In genomic region chr1:23193391-23194118, GRCh38 we compare ENCODE assay signal across 33 cellular contexts. TPM values are rescaled to one million over a fixed set of nuclear protein-coding genes. Genes with fewer than 3 reads are reported as not detected.
A peak's percentile ranks its signal among the peaks of the same experiment; 100 is the strongest.
DNase-seq lines count a peak whose midpoint lies in the region; ATAC-seq, FAIRE-seq and TF ChIP-seq lines count a peak whose summit lies in the region.
"Had no signal": no experiment of that assay in that cellular context is flagged by ENCODE, and none has a peak within 500 bp of the region (broad histone marks: within the 10 kb centered on the region; RNA-seq: fewer than 3 reads in every experiment).

No MANE protein-coding gene starts in this region.

- H3F3A ChIP-seq in neural progenitor cell (ENCODE audit: low read depth), result no peaks in the 10 kb centered on the region

- H2AFZ ChIP-seq in ACC112 (ENCODE audit: low read length, unreplicated experiment) (no peak overlapping the region), K562 (ENCODE audit: low read depth, low read length) (no peak overlapping the region), neural progenitor cell (replicated peaks) (no peak overlapping the region), OCI-LY7 (ENCODE audit: low read length) (no peak overlapping the region)

- H3K9me3 Mint-ChIP-seq in neural progenitor cell, result peaks cover 2% of the 10 kb centered on the region
- H3K9me3 Mint-ChIP-seq: activated CD4-positive, alpha-beta memory T cell treated with anti-CD3 and anti-CD28 coated beads for 36 hours; activated naive CD8-positive, alpha-beta T cell treated with anti-CD3 and anti-CD28 coated beads for 36 hours; activated T-helper 2 cell treated with anti-CD3 and anti-CD28 coated beads, Interferon-gamma antibody, Interleukin-2, Interleukin-4, amounts not matched to agents 10 μg/mL and 5 μg/mL and 100 μg/mL, durations not matched to agents 14 hours and 24 hours and 36 hours; memory B cell had no signal

- no peak for TF ChIP-seq CTCF in K562 (IDR thresholded peaks at IDR 0.05 in 2 of 3, conservative IDR thresholded peaks at IDR 0.05 in 1 of 3; ENCODE audit: insufficient read depth in 2 of 3, low read depth in 1 of 3, low read length in 3 of 3)
- TF ChIP-seq CTCF in neural progenitor cell (IDR thresholded peaks at IDR 0.05), result no peak
- no peak for TF ChIP-seq CTCF in OCI-LY7 (conservative IDR thresholded peaks at IDR 0.05; ENCODE audit: low read length)

- H3K4me3 Mint-ChIP-seq in neural progenitor cell, result no peak overlapping the region
- H3K4me3 Mint-ChIP-seq: activated CD4-positive, alpha-beta memory T cell treated with anti-CD3 and anti-CD28 coated beads for 36 hours; activated naive CD8-positive, alpha-beta T cell treated with anti-CD3 and anti-CD28 coated beads for 36 hours; memory B cell had no signal

- no peaks in the 10 kb centered on the region for H3K9me1 ChIP-seq in K562 (ENCODE audit: control insufficient read depth, insufficient read depth, low read length)

- no peak overlapping the region for H3K4me2 ChIP-seq in K562 (ENCODE audit: insufficient read depth, low read length)
- no peak overlapping the region for H3K4me2 ChIP-seq in neural progenitor cell
- no peak overlapping the region for H3K4me2 ChIP-seq in OCI-LY7 (ENCODE audit: low read length)

- TF ChIP-seq RAD21 in K562 (CRISPR knock-in tag; conservative IDR thresholded peaks at IDR 0.05 in 1 of 2, IDR thresholded peaks at IDR 0.05 in 1 of 2), result no peak

- peak overlapping the region; percentile 44 for H3K27ac Mint-ChIP-seq in neural progenitor cell
- H3K27ac Mint-ChIP-seq: activated CD4-positive, alpha-beta memory T cell treated with anti-CD3 and anti-CD28 coated beads for 36 hours; activated naive CD8-positive, alpha-beta T cell treated with anti-CD3 and anti-CD28 coated beads for 36 hours; activated T-helper 2 cell treated with anti-CD3 and anti-CD28 coated beads, Interferon-gamma antibody, Interleukin-2, Interleukin-4, amounts not matched to agents 10 μg/mL and 5 μg/mL and 100 μg/mL, durations not matched to agents 14 hours and 24 hours and 36 hours; memory B cell had no signal

- WGBS in K562 (ENCODE audit: insufficient coverage, low coverage, missing lambda C conversion rate), result 6% methylated on average over 27 of the region's 27 CpGs

- H3K36me3 Mint-ChIP-seq in neural progenitor cell, result peaks cover 3% of the 10 kb centered on the region
- H3K36me3 Mint-ChIP-seq: activated CD4-positive, alpha-beta memory T cell treated with anti-CD3 and anti-CD28 coated beads for 36 hours; activated naive CD8-positive, alpha-beta T cell treated with anti-CD3 and anti-CD28 coated beads for 36 hours; memory B cell had no signal

- no peak for ATAC-seq in K562
- ATAC-seq: activated CD4-positive, CD25-positive, alpha-beta regulatory T cell treated with anti-CD3 and anti-CD28 coated beads, Interleukin-2, amount 50 U/mL, for 24 hours; gastroesophageal sphincter; left colon had no signal

- DNase-seq in HT1080 (ENCODE audit: low read depth) (peak; percentile 93), K562 (ENCODE audit: extremely low read depth in 1 of 4, low spot score in 3 of 4) (no peak), neural progenitor cell (ENCODE audit: low spot score) (no peak), OCI-LY7 (ENCODE audit: low spot score) (no peak), NCI-H226 (no peak), NCI-H1092 (lab: John Stamatoyannopoulos, UW) (no peak)
- no peak for DNase-seq in activated effector memory CD4-positive, alpha-beta T cell treated with anti-CD3 and anti-CD28 coated beads, Interleukin-2, amount 50 U/mL, for 16 hours
- DNase-seq: activated CD4-positive, alpha-beta memory T cell treated with anti-CD3 and anti-CD28 coated beads for 36 hours; activated CD8-positive, alpha-beta memory T cell treated with anti-CD3 and anti-CD28 coated beads, Interleukin-2, amount 50 U/mL, for 48 hours; activated naive CD8-positive, alpha-beta T cell treated with anti-CD3 and anti-CD28 coated beads for 36 hours; caudate nucleus; DND-41; esophagus squamous epithelium; hippocampal formation; left colon; NCI-H187 treated with DMSO at 0.1 percent for 48 hours; NCI-H526; NK-92 treated with Interleukin-12 subunit alpha and Interleukin-12 subunit beta, amount 100 ng/mL, for 24 hours; Peyer's patch; small intestine; stimulated activated CD4-positive, alpha-beta T cell treated with anti-CD3 and anti-CD28 coated beads, Interleukin-1b, Interleukin-23, amount 100 ng/mL, for 48 hours; stimulated activated CD8-positive, alpha-beta memory T cell treated with anti-CD3 and anti-CD28 coated beads, Interleukin-4, amount 100 ng/mL, for 48 hours; transverse colon had no signal

- H3K9me2 ChIP-seq in OCI-LY7 (ENCODE audit: insufficient read depth, low read length), result no peaks in the 10 kb centered on the region

- H3K4me1 ChIP-seq in ACC112 (ENCODE audit: control insufficient read depth, insufficient read depth, low read length, unreplicated experiment) (peaks cover 46% of the 10 kb centered on the region), K562 (replicated peaks in 1 of 2; ENCODE audit: control insufficient read depth in 2 of 2, insufficient read depth in 2 of 2, low read length in 2 of 2) (peaks cover 0 to 4% of the 10 kb centered on the region in 2 experiments; a peak in 2 of 5 replicates), neural progenitor cell (no peaks in the 10 kb centered on the region), OCI-LY7 (ENCODE audit: insufficient read depth, low read length, poor library complexity, severe bottlenecking) (no peaks in the 10 kb centered on the region)
- H3K4me1 ChIP-seq: esophagus squamous epithelium, gastroesophageal sphincter had no signal

- 0 out of 4 replicates have a peak overlapping the region, but pooled peaks of 1 of the 2 experiments have one; percentile 2 for H3K9ac ChIP-seq in K562 (ENCODE audit: insufficient read depth in 1 of 2, low read depth in 2 of 2, low read length in 2 of 2)
- no peak overlapping the region for H3K9ac ChIP-seq in neural progenitor cell

- POLR2A ChIA-PET in K562 (lab: Yijun Ruan, JAX) (interaction anchor here (0.9 kb wide), 2 partner anchors 10 to 12 kb away, joined by 3 to 4 read pairs; no protein-coding TSS in a partner anchor), OCI-LY7 (lab: Charles Lee) (interaction anchor here (0.6 kb wide), 1 partner anchor 119 kb away, joined by 3 read pairs; no protein-coding TSS in a partner anchor)

- H3K27me3 Mint-ChIP-seq in neural progenitor cell (ENCODE audit: insufficient read depth, low read depth), result peaks cover 5% of the 10 kb centered on the region

- H4K20me1 ChIP-seq in K562 (replicated peaks; ENCODE audit: control insufficient read depth, insufficient read depth, low read length) (no peaks in the 10 kb centered on the region), neural progenitor cell (ENCODE audit: low read depth) (no peaks in the 10 kb centered on the region), OCI-LY7 (ENCODE audit: insufficient read depth, low read length) (no peaks in the 10 kb centered on the region)

- CTCF ChIA-PET in K562 (lab: Yijun Ruan, JAX; ENCODE audit: low intra/inter-chr PET ratio), result no interaction called here
- CTCF ChIA-PET in OCI-LY7 (lab: Charles Lee; ENCODE audit: unreplicated experiment), result no interaction called here

- H3K4me1 Mint-ChIP-seq in neural progenitor cell, result peaks cover 13% of the 10 kb centered on the region
- H3K4me1 Mint-ChIP-seq: activated naive CD8-positive, alpha-beta T cell treated with anti-CD3 and anti-CD28 coated beads for 36 hours had no signal

- H3K36me3 ChIP-seq in ACC112 (ENCODE audit: insufficient read depth, low read length) (no peaks in the 10 kb centered on the region), K562 (ENCODE audit: control insufficient read depth, insufficient read depth, low read length) (no peaks in the 10 kb centered on the region), neural progenitor cell (no peaks in the 10 kb centered on the region), OCI-LY7 (ENCODE audit: insufficient read depth, low read length) (no peaks in the 10 kb centered on the region)
- H3K36me3 ChIP-seq: esophagus squamous epithelium, gastroesophageal sphincter, Peyer's patch, transverse colon had no signal

- BruUV-seq in K562 (replicated peaks; lab: Mats Ljungman, UMichigan), result no TSS peak
- no TSS peak for BruUV-seq in OCI-LY7 (replicated peaks; lab: Mats Ljungman, UMichigan)

- peak overlapping the region; percentile 99 for H3K27ac ChIP-seq in ACC112 (ENCODE audit: low read depth, low read length)
- no peak overlapping the region for H3K27ac ChIP-seq in K562 (ENCODE audit: extremely low read depth, low read depth, low read length)
- no peak overlapping the region for H3K27ac ChIP-seq in neural progenitor cell
- H3K27ac ChIP-seq in OCI-LY7 (ENCODE audit: low read depth, low read length, poor library complexity, severe bottlenecking), result no peak overlapping the region
- H3K27ac ChIP-seq: C4-2B, esophagus squamous epithelium, gastroesophageal sphincter, Peyer's patch, transverse colon had no signal

- no peak overlapping the region for H3K4me3 ChIP-seq in ACC112 (ENCODE audit: low read depth, low read length)
- no peak overlapping the region for H3K4me3 ChIP-seq in K562
- no peak overlapping the region for H3K4me3 ChIP-seq in neural progenitor cell
- H3K4me3 ChIP-seq in OCI-LY7 (ENCODE audit: low read depth, low read length, poor library complexity, severe bottlenecking), result no peak overlapping the region
- H3K4me3 ChIP-seq: esophagus squamous epithelium, gastroesophageal sphincter, Peyer's patch, transverse colon had no signal

- intact Hi-C loops in K562 (cut with micrococcal nuclease), result no loop called here
- intact Hi-C loops in OCI-LY7 (cut with micrococcal nuclease; ENCODE audit: unreplicated experiment), result no loop called here

- FAIRE-seq in K562 (lab: Jason Lieb, UNC), result no peak
- FAIRE-seq: GM18507, small intestine had no signal

- TF ChIP-seq POLR2A in K562 (conservative IDR thresholded peaks at IDR 0.05), result no peak

- H3K27me3 ChIP-seq in ACC112 (ENCODE audit: insufficient read depth, low read length), result no peaks in the 10 kb centered on the region
- H3K27me3 ChIP-seq in K562 (ENCODE audit: control insufficient read depth in 2 of 2, insufficient read depth in 2 of 2, low read length in 2 of 2), result peaks cover 41 to 56% of the 10 kb centered on the region in 2 experiments
- H3K27me3 ChIP-seq in neural progenitor cell, result no peaks in the 10 kb centered on the region
- H3K27me3 ChIP-seq: Peyer's patch, transverse colon had no signal

- TF ChIP-seq EP300 in K562 (IDR thresholded peaks at IDR 0.05; ENCODE audit: low read length), result no peak

- H3K9me3 ChIP-seq in K562 (replicated peaks; ENCODE audit: control insufficient read depth, insufficient read depth, low read depth, low read length) (no peaks in the 10 kb centered on the region), neural progenitor cell (ENCODE audit: low read depth) (no peaks in the 10 kb centered on the region), OCI-LY7 (ENCODE audit: low read length) (no peaks in the 10 kb centered on the region)
- H3K9me3 ChIP-seq: esophagus squamous epithelium, gastroesophageal sphincter, Peyer's patch, transverse colon had no signal

- in situ Hi-C loops in K562 (cut with MboI), result no loop called here

- H3K79me2 ChIP-seq in ACC112 (ENCODE audit: control insufficient read depth, insufficient read depth, low read length, unreplicated experiment) (no peaks in the 10 kb centered on the region), K562 (ENCODE audit: control insufficient read depth, insufficient read depth, low read length) (no peaks in the 10 kb centered on the region), neural progenitor cell (ENCODE audit: low read depth) (no peaks in the 10 kb centered on the region), OCI-LY7 (ENCODE audit: insufficient read depth, low read depth, low read length) (no peaks in the 10 kb centered on the region)

RNA-seq across cellular contexts. Expression of gene HTR1D, which starts 23.7 kb away (rescaled TPM):
- 5.3 and 9.1 TPM in 2 replicates for total RNA-seq in HT1080 (2014; rRNA removed; shearing (Covaris generic))
- 21.9 and 22.1 TPM in 2 replicates for polyA plus RNA-seq in HT1080 (2015; cell fraction: cytosol; rRNA removed)
- 19.4 and 21.2 TPM in 2 replicates for polyA plus RNA-seq in HT1080 (2015; cell fraction: nucleus; rRNA removed)
- total RNA-seq in K562 (2011; cell fraction: chromatin; rRNA removed; ENCODE audit: low replicate concordance), result 0.25 TPM in 1 of 2 replicates, not detected in the other
- 0.17 TPM in 1 of 2 replicates, not detected in the other for total RNA-seq in K562 (2011; cell fraction: nucleolus; rRNA removed)
- total RNA-seq in K562 (2011; cell fraction: nucleoplasm; rRNA removed), result 0.22 and 0.23 TPM in 2 replicates
- not detected in 2 replicates for total RNA-seq in K562 (2014; rRNA removed)
- not detected in 2 replicates for total RNA-seq in K562 (2014; rRNA removed; fragmentation: Illumina TruSeq; extraction: Trizol)
- not detected in 2 replicates for total RNA-seq in K562 (2015; rRNA removed; fragmentation: Illumina TruSeq; extraction: Trizol)
- total RNA-seq in K562 (2021), result 0.04 TPM in 1 of 2 replicates, not detected in the other
- polyA plus RNA-seq in K562 (2011; rRNA removed), result 0.04 and 0.08 TPM in 2 replicates
- 0.04 and 0.13 TPM in 2 replicates for polyA plus RNA-seq in K562 (2011; cell fraction: cytosol; rRNA removed)
- polyA plus RNA-seq in K562 (2011; cell fraction: nucleus; rRNA removed), result 0.07 and 0.11 TPM in 2 replicates
- polyA plus RNA-seq in K562 (2012), result 0.03 and 0.07 TPM in 2 replicates
- 0.09 TPM in 1 of 2 replicates, not detected in the other for polyA plus RNA-seq in K562 (2014; fragmentation: Illumina TruSeq; extraction: Trizol)
- under 1 TPM in 1 of 2 experiments, not detected in 1; 0.03 TPM for polyA plus RNA-seq in K562 (2014; fragmentation: Nextera tagmentation; extraction: Ambion mirVana)
- 0.08 and 0.09 TPM in 2 replicates for polyA plus RNA-seq in K562 (2014; rRNA removed)
- not detected in 2 replicates for polyA minus RNA-seq in K562 (2011; rRNA and poly(A)+ RNA removed)
- not detected in 2 replicates for polyA minus RNA-seq in K562 (2011; cell fraction: cytosol; rRNA and poly(A)+ RNA removed)
- polyA minus RNA-seq in K562 (2011; cell fraction: nucleus; rRNA and poly(A)+ RNA removed), result 0.22 TPM in 1 of 2 replicates, not detected in the other
- 1.1 and 2.0 TPM in 2 replicates for total RNA-seq in neural progenitor cell (ENCODE audit: low replicate concordance)
- total RNA-seq in OCI-LY7 (2014; rRNA removed; shearing (Covaris generic)), result not detected in 2 replicates
- total RNA-seq in OCI-LY7 (2022), result not detected in 2 replicates
- total RNA-seq: activated CD4-positive, alpha-beta memory T cell treated with anti-CD3 and anti-CD28 coated beads for 36 hours; activated naive CD8-positive, alpha-beta T cell treated with anti-CD3 and anti-CD28 coated beads for 36 hours; activated T-helper 2 cell treated with anti-CD3 and anti-CD28 coated beads, Interferon-gamma antibody, Interleukin-2, Interleukin-4, amounts not matched to agents 10 μg/mL and 5 μg/mL and 100 μg/mL, durations not matched to agents 14 hours and 24 hours and 36 hours; aorta; esophagus squamous epithelium; LHCN-M2; T-helper 1 cell treated with Interleukin-12 subunit alpha and Interleukin-12 subunit beta and Interleukin-4 antibody, amounts not matched to agents 30 ng/mL and 1 ng/mL, for 36 hours had no signal

RNA-seq across cellular contexts. Expression of gene LUZP1, which starts 24.9 kb away (rescaled TPM):
- 22.2 and 30.3 TPM in 2 replicates for total RNA-seq in HT1080 (2014; rRNA removed; shearing (Covaris generic))
- 13.6 and 18.0 TPM in 2 replicates for polyA plus RNA-seq in HT1080 (2015; cell fraction: cytosol; rRNA removed)
- polyA plus RNA-seq in HT1080 (2015; cell fraction: nucleus; rRNA removed), result 34.5 and 34.6 TPM in 2 replicates
- 14.5 and 31.1 TPM in 2 replicates for total RNA-seq in K562 (2011; cell fraction: chromatin; rRNA removed; ENCODE audit: low replicate concordance)
- total RNA-seq in K562 (2011; cell fraction: nucleolus; rRNA removed), result 11.2 and 11.6 TPM in 2 replicates
- 13.5 and 13.8 TPM in 2 replicates for total RNA-seq in K562 (2011; cell fraction: nucleoplasm; rRNA removed)
- total RNA-seq in K562 (2014; rRNA removed) (10.2 and 12.4 TPM in 2 replicates), K562 (2014; rRNA removed; fragmentation: Illumina TruSeq; extraction: Trizol) (12.6 and 14.2 TPM in 2 replicates), K562 (2015; rRNA removed; fragmentation: Illumina TruSeq; extraction: Trizol) (13.8 and 15.3 TPM in 2 replicates), K562 (2021) (16.9 and 19.1 TPM in 2 replicates), neural progenitor cell (ENCODE audit: low replicate concordance) (38.0 and 39.1 TPM in 2 replicates), OCI-LY7 (2022) (10.3 and 13.6 TPM in 2 replicates)
- polyA plus RNA-seq in K562 (2011; rRNA removed) (10.0 and 11.2 TPM in 2 replicates), K562 (2014; fragmentation: Illumina TruSeq; extraction: Trizol) (14.2 and 14.7 TPM in 2 replicates), K562 (2014; fragmentation: Nextera tagmentation; extraction: Ambion mirVana) (10 to 100 TPM in 1 of 2 experiments, 1 to 10 TPM in 1; 6.5 to 11.8 TPM), K562 (2014; rRNA removed) (6.8 and 7.7 TPM in 2 replicates)
- 6.0 and 7.6 TPM in 2 replicates for polyA plus RNA-seq in K562 (2011; cell fraction: cytosol; rRNA removed)
- 14.3 and 16.7 TPM in 2 replicates for polyA plus RNA-seq in K562 (2011; cell fraction: nucleus; rRNA removed)
- polyA plus RNA-seq in K562 (2012), result 8.4 and 9.6 TPM in 2 replicates
- polyA minus RNA-seq in K562 (2011; rRNA and poly(A)+ RNA removed), result 20.6 and 21.8 TPM in 2 replicates
- 11.2 and 12.9 TPM in 2 replicates for polyA minus RNA-seq in K562 (2011; cell fraction: cytosol; rRNA and poly(A)+ RNA removed)
- 9.4 and 17.5 TPM in 2 replicates for polyA minus RNA-seq in K562 (2011; cell fraction: nucleus; rRNA and poly(A)+ RNA removed)
- total RNA-seq in OCI-LY7 (2014; rRNA removed; shearing (Covaris generic)), result 7.6 and 8.5 TPM in 2 replicates
